Comparison of ENCODE assay signal across 15 cellular contexts in genomic region chr15:63227689-63228088, GRCh38. TPM values are rescaled to one million over a fixed set of nuclear protein-coding genes. Genes with fewer than 3 reads are reported as not detected.
A peak's percentile ranks its signal among the peaks of the same experiment; 100 is the strongest.
DNase-seq lines count a peak whose midpoint lies in the region; ATAC-seq and TF ChIP-seq lines count a peak whose summit lies in the region.
"Had no signal": no experiment of that assay in that cellular context is flagged by ENCODE, and none has a peak within 500 bp of the region (broad histone marks: within the 10 kb centered on the region; RNA-seq: fewer than 3 reads in every experiment).

No MANE protein-coding gene starts in this region.

- peak overlapping the region; percentile 68 to 91 (median 75) for H3K27ac Mint-ChIP-seq in CD4-positive, CD25-positive, alpha-beta regulatory T cell
- H3K27ac Mint-ChIP-seq in CD8-positive, alpha-beta memory T cell, result peak overlapping the region; percentile 14 to 94 (median 82)
- peak overlapping the region; percentile 87 for H3K27ac Mint-ChIP-seq in activated naive CD8-positive, alpha-beta T cell
- H3K27ac Mint-ChIP-seq in naive thymus-derived CD8-positive, alpha-beta T cell, result peak overlapping the region; percentile 74 to 90 (median 85)

- POLR2A ChIA-PET in CD8-positive, alpha-beta memory T cell (lab: Charles Lee), result no interaction called here
- POLR2A ChIA-PET in naive thymus-derived CD8-positive, alpha-beta T cell (lab: Charles Lee), result interaction anchor here (1.2 to 1.6 kb wide), 3 partner anchors 17 to 71 kb away, joined by 3 read pairs; partner anchors contain the start of gene RPS27L

- no peak for TF ChIP-seq CTCF in lower leg skin (IDR thresholded peaks at IDR 0.05)

- H3K4me1 ChIP-seq in CD4-positive, CD25-positive, alpha-beta regulatory T cell (ENCODE audit: control insufficient read depth, insufficient read depth, low read length, poor library complexity, severe bottlenecking), result peaks cover 28% of the 10 kb centered on the region
- H3K4me1 ChIP-seq in CD8-positive, alpha-beta memory T cell (ENCODE audit: insufficient read depth, low read length), result peaks cover 35% of the 10 kb centered on the region
- H3K4me1 ChIP-seq: prostate gland had no signal

- H3K27me3 ChIP-seq in CD4-positive, CD25-positive, alpha-beta regulatory T cell (ENCODE audit: control insufficient read depth, insufficient read depth, low read length), result no peaks in the 10 kb centered on the region
- H3K27me3 ChIP-seq in CD8-positive, alpha-beta memory T cell (ENCODE audit: insufficient read depth, low read length, poor library complexity, severe bottlenecking), result no peaks in the 10 kb centered on the region
- H3K27me3 ChIP-seq: brain microvascular endothelial cell, tibial artery had no signal

- no peak overlapping the region for H3K27ac ChIP-seq in CD4-positive, CD25-positive, alpha-beta regulatory T cell (ENCODE audit: insufficient read depth, low read length, poor library complexity, severe bottlenecking)
- H3K27ac ChIP-seq in CD8-positive, alpha-beta memory T cell (ENCODE audit: low read depth, low read length), result no peak overlapping the region
- H3K27ac ChIP-seq: brain microvascular endothelial cell, tibial artery had no signal

- H3K4me3 ChIP-seq in CD4-positive, CD25-positive, alpha-beta regulatory T cell (ENCODE audit: low read depth, low read length), result no peak overlapping the region
- H3K4me3 ChIP-seq in CD8-positive, alpha-beta memory T cell (ENCODE audit: low read length), result no peak overlapping the region
- no peak overlapping the region for H3K4me3 ChIP-seq in lower leg skin (ENCODE audit: low read depth, poor library complexity, severe bottlenecking)
- H3K4me3 ChIP-seq: prostate gland, tibial artery had no signal

- 98 to 99% methylated on average over 2 of the region's 2 CpGs for WGBS in lower leg skin, 2 donors

- no peaks in the 10 kb centered on the region for H3K9me3 ChIP-seq in CD4-positive, CD25-positive, alpha-beta regulatory T cell (ENCODE audit: control insufficient read depth in 2 of 2, low read length in 2 of 2)
- H3K9me3 ChIP-seq in CD8-positive, alpha-beta memory T cell (ENCODE audit: low read length), result no peaks in the 10 kb centered on the region
- H3K9me3 ChIP-seq: prostate gland, tibial artery had no signal

- H3K4me3 Mint-ChIP-seq in CD4-positive, CD25-positive, alpha-beta regulatory T cell, result peak overlapping the region in 2 of 4 donors; percentile 36 to 58
- peak overlapping the region in 1 of 7 donors; percentile 87 for H3K4me3 Mint-ChIP-seq in CD8-positive, alpha-beta memory T cell
- peak overlapping the region; percentile 20 for H3K4me3 Mint-ChIP-seq in activated naive CD8-positive, alpha-beta T cell
- H3K4me3 Mint-ChIP-seq in naive thymus-derived CD8-positive, alpha-beta T cell, result peak overlapping the region in 3 of 10 donors; percentile 5 to 45 (median 11)

- H3K27me3 Mint-ChIP-seq in CD4-positive, CD25-positive, alpha-beta regulatory T cell, result no peaks in the 10 kb centered on the region
- no peaks in the 10 kb centered on the region for H3K27me3 Mint-ChIP-seq in CD8-positive, alpha-beta memory T cell
- H3K27me3 Mint-ChIP-seq in activated naive CD8-positive, alpha-beta T cell, result no peaks in the 10 kb centered on the region
- no peaks in the 10 kb centered on the region for H3K27me3 Mint-ChIP-seq in naive thymus-derived CD8-positive, alpha-beta T cell

- no peaks in the 10 kb centered on the region for H3K9me3 Mint-ChIP-seq in CD4-positive, CD25-positive, alpha-beta regulatory T cell
- no peaks in the 10 kb centered on the region for H3K9me3 Mint-ChIP-seq in CD8-positive, alpha-beta memory T cell
- H3K9me3 Mint-ChIP-seq in activated naive CD8-positive, alpha-beta T cell (ENCODE audit: low read depth), result no peaks in the 10 kb centered on the region
- H3K9me3 Mint-ChIP-seq in naive thymus-derived CD8-positive, alpha-beta T cell, result no peaks in the 10 kb centered on the region

- CTCF ChIA-PET in CD8-positive, alpha-beta memory T cell (lab: Charles Lee), result interaction anchor here (0.7 to 1.7 kb wide), 3 partner anchors 17 to 39 kb away, joined by 3 to 6 read pairs (median 4); no protein-coding TSS in a partner anchor

- H3K36me3 ChIP-seq in CD4-positive, CD25-positive, alpha-beta regulatory T cell (ENCODE audit: control insufficient read depth, insufficient read depth, low read length), result peaks cover 39% of the 10 kb centered on the region
- no peaks in the 10 kb centered on the region for H3K36me3 ChIP-seq in CD8-positive, alpha-beta memory T cell (ENCODE audit: insufficient read depth, low read length)
- H3K36me3 ChIP-seq: prostate gland, tibial artery had no signal

- H3K36me3 Mint-ChIP-seq in CD4-positive, CD25-positive, alpha-beta regulatory T cell, result peaks cover 9% of the 10 kb centered on the region
- peaks cover 0 to 45% (median 13%) of the 10 kb centered on the region in 3 donors for H3K36me3 Mint-ChIP-seq in CD8-positive, alpha-beta memory T cell
- H3K36me3 Mint-ChIP-seq in activated naive CD8-positive, alpha-beta T cell, result peaks cover 10% of the 10 kb centered on the region
- peaks cover 0 to 38% (median 12%) of the 10 kb centered on the region in 3 donors for H3K36me3 Mint-ChIP-seq in naive thymus-derived CD8-positive, alpha-beta T cell

- no peak for DNase-seq in CD4-positive, CD25-positive, alpha-beta regulatory T cell
- DNase-seq in CD8-positive, alpha-beta memory T cell, result no peak
- no peak for DNase-seq in naive thymus-derived CD8-positive, alpha-beta T cell
- DNase-seq in activated gamma-delta T cell treated with Interleukin-2 at 50 U/mL for 16 hours (no peak), lower leg skin (ENCODE audit: low spot score in 2 of 2) (no peak), Right ventricle myocardium superior (no peak)
- DNase-seq: activated CD4-positive, alpha-beta T cell treated with anti-CD3 and anti-CD28 coated beads for 4 hours; activated effector memory CD4-positive, alpha-beta T cell treated with Interleukin-2 at 50 U/mL for 16 hours; brain microvascular endothelial cell; NCI-H187; stimulated activated CD4-positive, alpha-beta T cell treated with anti-CD3 and anti-CD28 coated beads, Interleukin-4, amount 100 ng/mL, for 24 hours; tibial artery had no signal

- intact Hi-C loops in lower leg skin (cut with DNase I; ENCODE audit: low total_unique reads) (no loop called here), Right ventricle myocardium superior (cut with DNase I) (no loop called here)

- H3K4me1 Mint-ChIP-seq in CD4-positive, CD25-positive, alpha-beta regulatory T cell, result peaks cover 51 to 81% (median 71%) of the 10 kb centered on the region in 4 donors
- peaks cover 55 to 83% (median 75%) of the 10 kb centered on the region in 3 donors for H3K4me1 Mint-ChIP-seq in CD8-positive, alpha-beta memory T cell
- H3K4me1 Mint-ChIP-seq in activated naive CD8-positive, alpha-beta T cell (ENCODE audit: low read depth), result peaks cover 77% of the 10 kb centered on the region
- H3K4me1 Mint-ChIP-seq in naive thymus-derived CD8-positive, alpha-beta T cell, result peaks cover 16 to 77% (median 62%) of the 10 kb centered on the region in 4 donors

- TF ChIP-seq POLR2A in lower leg skin (IDR thresholded peaks at IDR 0.05), result no peak

- ATAC-seq in CD4-positive, CD25-positive, alpha-beta regulatory T cell (ENCODE audit: low read depth in 2 of 2), result no peak
- no peak for ATAC-seq in naive thymus-derived CD8-positive, alpha-beta T cell
- ATAC-seq in Right ventricle myocardium superior (ENCODE audit: poor library complexity), result no peak
- ATAC-seq: left lobe of liver had no signal

RNA-seq across cellular contexts. Expression of gene RAB8B, which starts 38.3 kb away (rescaled TPM):
- 114 TPM for total RNA-seq in CD4-positive, CD25-positive, alpha-beta regulatory T cell
- polyA plus RNA-seq in CD4-positive, CD25-positive, alpha-beta regulatory T cell, result 10 to 100 TPM; 67.4 to 82.4 (median 74.4) TPM
- total RNA-seq in CD8-positive, alpha-beta memory T cell, result 100 to 1,000 TPM; 165 to 169 TPM
- polyA plus RNA-seq in CD8-positive, alpha-beta memory T cell, result 52.9 TPM
- 10 to 100 TPM; 78.4 to 79.6 TPM for total RNA-seq in naive thymus-derived CD8-positive, alpha-beta T cell
- 10 to 100 TPM; 35.1 to 40.7 (median 35.3) TPM for polyA plus RNA-seq in naive thymus-derived CD8-positive, alpha-beta T cell
- total RNA-seq in lower leg skin, result 10 to 100 TPM in 3 of 4 donors, 1 to 10 TPM in 1; 9.1 to 23.6 (median 10.7) TPM
- total RNA-seq in Right ventricle myocardium superior, result 10.0 TPM

RNA-seq across cellular contexts. Expression of gene APH1B, which starts 49.7 kb away (rescaled TPM):
- 19.0 TPM for total RNA-seq in CD4-positive, CD25-positive, alpha-beta regulatory T cell
- polyA plus RNA-seq in CD4-positive, CD25-positive, alpha-beta regulatory T cell, result 10 to 100 TPM in 2 of 4 donors, 1 to 10 TPM in 2; 9.1 to 16.2 (median 11.6) TPM
- total RNA-seq in CD8-positive, alpha-beta memory T cell, result 1 to 10 TPM; 6.7 to 9.2 TPM
- polyA plus RNA-seq in CD8-positive, alpha-beta memory T cell, result 13.1 TPM
- total RNA-seq in naive thymus-derived CD8-positive, alpha-beta T cell, result 10 to 100 TPM; 27.0 to 28.5 TPM
- polyA plus RNA-seq in naive thymus-derived CD8-positive, alpha-beta T cell, result 10 to 100 TPM in 2 of 3 donors, 1 to 10 TPM in 1; 8.3 to 14.3 (median 11.1) TPM
- total RNA-seq in lower leg skin, result 1 to 10 TPM; 4.6 to 8.1 (median 6.5) TPM
- 7.1 TPM for total RNA-seq in Right ventricle myocardium superior
